23 cellular contexts compared by ENCODE assay signal in the genomic region with DNA sequence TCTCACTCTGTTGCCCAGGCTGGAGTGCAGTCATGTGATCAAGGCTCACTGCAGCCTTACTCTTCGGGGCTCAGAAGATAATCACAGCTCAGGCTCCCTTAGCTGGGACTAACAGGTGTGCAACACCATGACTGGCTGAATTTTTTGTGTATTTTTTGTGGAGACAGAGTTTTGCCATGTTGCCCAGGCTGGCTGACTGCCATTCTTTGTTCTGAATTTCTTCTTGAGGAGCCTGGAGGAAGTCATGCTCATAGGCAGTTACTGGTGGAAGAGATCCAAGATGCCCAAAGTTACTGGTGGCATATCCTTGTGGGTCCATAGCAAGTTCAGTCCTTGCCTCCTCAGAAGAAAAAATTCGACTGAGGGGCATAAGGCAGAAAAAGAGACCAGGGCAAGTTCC.
"Had no signal": no experiment of that assay in that cellular context is flagged by ENCODE, and none has a peak within 500 bp of the region (broad histone marks: within the 10 kb centered on the region; RNA-seq: fewer than 3 reads in every experiment).

No MANE protein-coding gene starts in this region.

- FAIRE-seq: HTR-8/SVneo, RCC 7860 had no signal

- H3K4me1 ChIP-seq: SJSA1 had no signal

- H3K27me3 ChIP-seq: SJSA1 had no signal

- H3K27ac ChIP-seq: HL-60, SJSA1, SK-N-MC had no signal

- DNase-seq: Karpas-422, KG1, MM.1S, NCI-H1092 treated with DMSO at 0.1 percent for 48 hours, NCI-H1436, NCI-H187, NCI-H2029, NCI-H2081 treated with DMSO at 0.1 percent for 48 hours, NCI-H2171, NCI-H226, NCI-H446, NCI-H510A, NCI-H524 treated with DMSO at 0.1 percent for 48 hours, NCI-H69, NCI-H774, Right ventricle myocardium superior, RPMI8226, SIG-M5 had no signal

- H3K9me3 ChIP-seq: SJSA1 had no signal

- H3K4me3 ChIP-seq: SJSA1, SK-N-MC had no signal

- H3K36me3 ChIP-seq: SJSA1 had no signal
